In the genomic region with DNA sequence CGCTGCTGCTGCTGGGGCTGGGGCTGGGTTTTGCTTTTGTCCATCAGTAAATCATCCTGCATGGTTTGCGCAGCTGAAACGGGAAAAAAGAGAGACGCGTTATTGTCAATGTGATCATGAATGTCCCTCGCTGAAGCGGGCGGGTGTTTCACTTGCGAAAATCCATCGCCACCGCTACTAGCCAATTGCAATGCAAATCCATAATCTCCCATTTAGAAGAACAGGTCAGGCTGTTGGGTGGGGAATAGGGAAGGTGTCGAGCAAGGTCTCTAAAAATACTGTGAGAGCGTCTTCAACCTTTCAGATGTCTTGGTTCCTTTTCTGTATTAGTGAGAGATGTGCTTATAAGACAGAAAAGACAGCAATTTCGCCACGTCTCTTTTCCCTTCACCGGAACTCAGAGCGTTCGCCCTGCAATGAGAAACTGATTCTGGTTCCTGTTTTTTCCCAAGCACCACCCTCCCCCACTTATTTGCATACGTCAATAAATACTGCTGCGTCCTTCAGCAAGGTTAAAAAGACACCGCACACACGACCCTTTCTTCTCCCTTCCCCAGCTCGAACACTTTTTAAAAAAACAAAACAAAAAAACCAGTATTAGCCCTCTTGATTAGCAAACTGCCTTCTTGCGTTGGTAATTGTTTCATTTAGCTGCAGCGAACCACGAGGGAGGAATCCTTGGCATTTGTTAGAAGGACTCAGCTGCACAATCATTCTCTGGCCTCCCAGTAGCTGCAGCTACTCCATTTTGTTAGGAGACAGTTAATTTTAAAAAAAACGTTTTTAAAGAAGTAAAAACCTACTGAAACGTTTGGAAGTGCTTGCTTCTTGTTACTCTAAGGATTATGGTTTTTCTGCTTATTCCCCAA, we compare ENCODE assay signal across 8 cellular contexts. TPM values are rescaled to one million over a fixed set of nuclear protein-coding genes. Genes with fewer than 3 reads are reported as not detected.
DNase-seq lines count a peak whose midpoint lies in the region; ATAC-seq and TF ChIP-seq lines count a peak whose summit lies in the region.

No MANE protein-coding gene starts in this region.

- WGBS in sigmoid colon, 2 donors = 0 to 1% methylated on average over 28 of the region's 28 CpGs

- H3K9ac ChIP-seq in iPS-20b (ENCODE audit: low read depth, low read length) = peak overlapping the region; percentile 42; the same call in 1 of the 2 replicates

- DNase-seq in GM04504 (ENCODE audit: low read depth) (peak; percentile 26), H7 (peak; percentile 73), NAMALWA (ENCODE audit: low spot score) (peak; percentile 91), T follicular helper cell (ENCODE audit: low read depth) (peak; percentile 14), caudate nucleus (lab: John Stamatoyannopoulos, UW) (peak in 53 of 61 donors; percentile 6 to 84 (median 63)), sigmoid colon (peak; percentile 81)

- intact Hi-C loops in sigmoid colon (cut with DNase I) = loop anchor here (1.0 to 5.0 kb wide), 2 partner anchors 50 to 153 kb away; no protein-coding TSS in a partner anchor

- no peak for TF ChIP-seq EP300 in sigmoid colon (IDR thresholded peaks at IDR 0.05)

- ATAC-seq in GM18519 (IDR thresholded peaks at IDR 0.05; ENCODE audit: low FRiP score, unreplicated experiment) = no peak

- TF ChIP-seq CTCF in sigmoid colon (IDR thresholded peaks at IDR 0.05) = no peak

- H3K27ac ChIP-seq in caudate nucleus (ENCODE audit: low read depth, low read length) (peak overlapping the region; percentile 97), iPS-20b (ENCODE audit: low read length) (no peak overlapping the region), sigmoid colon (peak overlapping the region; percentile 88 to 94 (median 89))

- H3K9me3 ChIP-seq in iPS-20b (ENCODE audit: insufficient read depth, low read depth, low read length) (no peaks in the 10 kb centered on the region), sigmoid colon (no peaks in the 10 kb centered on the region)

- H3K36me3 ChIP-seq in H7 (replicated peaks; ENCODE audit: control insufficient read depth, insufficient read depth, low read length) (no peaks in the 10 kb centered on the region), iPS-20b (ENCODE audit: insufficient read depth, low read depth, low read length) (no peaks in the 10 kb centered on the region), sigmoid colon (no peaks in the 10 kb centered on the region)

- H3K27me3 ChIP-seq in H7 (ENCODE audit: control insufficient read depth, insufficient read depth, low read length) = peaks cover 27% of the 10 kb centered on the region
- peaks cover 52% of the 10 kb centered on the region for H3K27me3 ChIP-seq in iPS-20b (ENCODE audit: insufficient read depth, low read length)
- H3K27me3 ChIP-seq in sigmoid colon = no peaks in the 10 kb centered on the region

- peak in 1 of 2 donors; percentile 44 for TF ChIP-seq POLR2A in sigmoid colon (IDR thresholded peaks at IDR 0.05)

- H3K4me3 ChIP-seq in H7 (ENCODE audit: insufficient read depth, low read depth, low read length) (peak overlapping the region; percentile 55), iPS-20b (ENCODE audit: low read length) (peak overlapping the region; percentile 81), sigmoid colon (peak overlapping the region; percentile 72 to 82 (median 77))

- H3K4me1 ChIP-seq in iPS-20b (ENCODE audit: insufficient read depth, low read length) = peaks cover 11% of the 10 kb centered on the region; the same call in 1 of the 2 replicates
- H3K4me1 ChIP-seq in sigmoid colon = peaks cover 0 to 56% (median 37%) of the 10 kb centered on the region in 4 donors

RNA-seq across cellular contexts. Expression of gene CPEB3, which starts 50.4 kb away (rescaled TPM):
- 0.62 and 0.92 TPM in 2 replicates for total RNA-seq in H7 (2014; rRNA removed; shearing (Covaris generic))
- 1 to 10 TPM; 6.6 to 7.7 (median 7.3) TPM for total RNA-seq in sigmoid colon
- polyA plus RNA-seq in sigmoid colon = 1 to 10 TPM; 1.6 to 2.3 (median 1.8) TPM

RNA-seq across cellular contexts. Expression of gene MARCHF5, which starts 50.4 kb away (rescaled TPM):
- 7.9 and 11.6 TPM in 2 replicates for total RNA-seq in H7 (2014; rRNA removed; shearing (Covaris generic))
- total RNA-seq in sigmoid colon = 10 to 100 TPM in 3 of 4 donors, 1 to 10 TPM in 1; 9.5 to 23.5 (median 16.7) TPM
- 10 to 100 TPM; 15.0 to 30.5 (median 19.0) TPM for polyA plus RNA-seq in sigmoid colon

Comparison
In these comparisons a context has a peak if more than half of its experiments do, and no peak if none do; other contexts are left out.
1. DNase-seq: peak in every context shown above with its lines; median percentile 91 in NAMALWA; 81 in sigmoid colon; 73 in H7; 63 in caudate nucleus; 26 in GM04504; 14 in T follicular helper cell.